8 cellular contexts compared by ENCODE assay signal in genomic region chr12:122225683-122226365, GRCh38. TPM values are rescaled to one million over a fixed set of nuclear protein-coding genes. Genes with fewer than 3 reads are reported as not detected.
DNase-seq lines count a peak whose midpoint lies in the region; ATAC-seq and TF ChIP-seq lines count a peak whose summit lies in the region.

Gene DIABLO, minus strand, starts transcription at chr12:122226052. Its CDS starts 38 bp downstream, at chr12:122226014.

- no peaks in the 10 kb centered on the region for H3K36me3 ChIP-seq in kidney epithelial cell (ENCODE audit: control insufficient read depth, insufficient read depth, low read length)

- peak; percentile 100 for DNase-seq in Ammon's horn (ENCODE audit: low spot score)
- DNase-seq in GM19238 (ENCODE audit: insufficient read length, low spot score): peak; percentile 95
- peak; percentile 98 to 99 for DNase-seq in NCI-H524 (lab: John Stamatoyannopoulos, UW)
- peak; percentile 100 for DNase-seq in activated CD4-positive, alpha-beta T cell treated with anti-CD3 and anti-CD28 coated beads for 36 hours
- peak; percentile 100 for DNase-seq in choroid plexus epithelial cell (ENCODE audit: low read depth)
- peak; percentile 96 for DNase-seq in kidney epithelial cell (ENCODE audit: low read depth)
- DNase-seq in stimulated activated CD4-positive, alpha-beta T cell treated with anti-CD3 and anti-CD28 coated beads, Interleukin-15, amount 100 ng/mL, for 48 hours (ENCODE audit: low read depth in 2 of 2): peak; percentile 100

- TF ChIP-seq CTCF in choroid plexus epithelial cell (conservative IDR thresholded peaks at IDR 0.05; ENCODE audit: low read depth, low read length) (no peak), kidney epithelial cell (IDR thresholded peaks at IDR 0.05; ENCODE audit: insufficient read depth, low read length, poor library complexity, severe bottlenecking) (no peak)

- H3K36me3 Mint-ChIP-seq in activated CD4-positive, alpha-beta T cell treated with anti-CD3 and anti-CD28 coated beads for 36 hours (ENCODE audit: low read depth): peaks cover 25% of the 10 kb centered on the region

- peak within 1 kb of the TSS; percentile 92 for H3K4me3 Mint-ChIP-seq in activated CD4-positive, alpha-beta T cell treated with anti-CD3 and anti-CD28 coated beads for 36 hours

- POLR2A ChIA-PET in activated CD4-positive, alpha-beta T cell treated with anti-CD3 and anti-CD28 coated beads for 36 hours (lab: Charles Lee): interaction anchor here (0.6 to 1.2 kb wide), 7 partner anchors 19 to 1781 kb away, joined by 3 to 7 read pairs (median 4); partner anchors contain the start of genes B3GNT4, KNTC1 and RSRC2

- H3K9me3 Mint-ChIP-seq in activated CD4-positive, alpha-beta T cell treated with anti-CD3 and anti-CD28 coated beads for 36 hours (ENCODE audit: low read depth): no peaks in the 10 kb centered on the region

- intact Hi-C loops in activated CD4-positive, alpha-beta T cell treated with anti-CD3 and anti-CD28 coated beads for 36 hours (cut with DNase I, micrococcal nuclease): loop anchor here (1.0 to 5.0 kb wide), 16 partner anchors 19 to 1099 kb away; partner anchors contain the start of genes KNTC1 (in 2 of the 2), VPS33A (in 2 of the 2), ABCB9 (in 1 of the 2) and B3GNT4 (in 1 of the 2)

- CTCF ChIA-PET in activated CD4-positive, alpha-beta T cell treated with anti-CD3 and anti-CD28 coated beads for 36 hours (lab: Charles Lee): interaction anchor here (0.5 to 1.4 kb wide), 12 partner anchors 9 to 1789 kb away, joined by 3 to 4 read pairs (median 3); partner anchors contain the start of gene IL31

- ATAC-seq in HG03442 (IDR thresholded peaks at IDR 0.05; ENCODE audit: unreplicated experiment): peak; percentile 85
- peak; percentile 98 for ATAC-seq in activated CD4-positive, alpha-beta T cell treated with anti-CD3 and anti-CD28 coated beads for 36 hours

- H3K4me3 ChIP-seq in choroid plexus epithelial cell (ENCODE audit: low read depth, low read length): peak within 1 kb of the TSS; percentile 98
- H3K4me3 ChIP-seq in kidney epithelial cell (ENCODE audit: low read depth, low read length): peak within 1 kb of the TSS; percentile 93

- peak within 1 kb of the TSS; percentile 93 for H3K27ac Mint-ChIP-seq in activated CD4-positive, alpha-beta T cell treated with anti-CD3 and anti-CD28 coated beads for 36 hours

- peaks cover 30% of the 10 kb centered on the region for H3K4me1 Mint-ChIP-seq in activated CD4-positive, alpha-beta T cell treated with anti-CD3 and anti-CD28 coated beads for 36 hours

- H3K27me3 Mint-ChIP-seq in activated CD4-positive, alpha-beta T cell treated with anti-CD3 and anti-CD28 coated beads for 36 hours: no peaks in the 10 kb centered on the region

- no peaks in the 10 kb centered on the region for H3K27me3 ChIP-seq in kidney epithelial cell (ENCODE audit: control insufficient read depth, insufficient read depth, low read length)

RNA-seq across cellular contexts. Expression of gene DIABLO, which starts in this region (rescaled TPM):
- 10 to 100 TPM; 46.3 to 47.0 TPM for total RNA-seq in activated CD4-positive, alpha-beta T cell treated with anti-CD3 and anti-CD28 coated beads for 36 hours
- total RNA-seq in kidney epithelial cell: 85.7 and 100 TPM in 2 replicates

Comparison
In these comparisons a context has a peak if more than half of its experiments do, and no peak if none do; other contexts are left out.
1. Peak in every context shown above with its lines: DNase-seq, ATAC-seq and H3K4me3 ChIP-seq.